Comparison of ENCODE assay signal across 8 cellular contexts in the genomic region with DNA sequence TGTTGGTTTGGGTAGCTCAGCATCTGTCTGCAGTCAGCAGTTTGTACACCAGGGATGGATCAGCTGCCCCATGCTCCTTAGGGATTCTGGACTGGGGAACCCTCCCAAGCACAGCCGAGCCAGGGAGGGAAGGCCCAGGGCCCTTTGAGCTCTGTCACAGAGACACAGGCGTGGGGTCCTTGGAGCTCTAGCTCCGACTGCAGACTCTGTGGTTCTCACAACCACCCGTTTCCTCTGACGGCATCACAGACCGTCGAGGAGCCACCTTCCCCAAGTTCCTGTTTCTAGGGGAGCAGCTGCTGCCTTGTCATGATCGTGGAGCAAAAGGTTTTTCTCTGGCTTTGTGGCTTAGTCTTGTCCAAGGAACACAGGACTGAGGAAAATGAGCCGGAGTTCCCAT.
DNase-seq lines count a peak whose midpoint lies in the region; ATAC-seq and TF ChIP-seq lines count a peak whose summit lies in the region.

A gene with protein sequence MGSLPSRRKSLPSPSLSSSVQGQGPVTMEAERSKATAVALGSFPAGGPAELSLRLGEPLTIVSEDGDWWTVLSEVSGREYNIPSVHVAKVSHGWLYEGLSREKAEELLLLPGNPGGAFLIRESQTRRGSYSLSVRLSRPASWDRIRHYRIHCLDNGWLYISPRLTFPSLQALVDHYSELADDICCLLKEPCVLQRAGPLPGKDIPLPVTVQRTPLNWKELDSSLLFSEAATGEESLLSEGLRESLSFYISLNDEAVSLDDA (minus strand): TSS at position 199 of the 400 bp plus-strand sequence. CDS start 4,861 bp downstream, outside the sequence.

- peak within 1 kb of the TSS; percentile 93 for H3K4me3 Mint-ChIP-seq in activated naive CD8-positive, alpha-beta T cell treated with anti-CD3 and anti-CD28 coated beads, Interleukin-2, amount 50 U/mL, for 24 hours

- H3K27ac Mint-ChIP-seq in activated naive CD8-positive, alpha-beta T cell treated with anti-CD3 and anti-CD28 coated beads, Interleukin-2, amount 50 U/mL, for 24 hours, result peak within 1 kb of the TSS; percentile 99

- H3K4me1 Mint-ChIP-seq in activated naive CD8-positive, alpha-beta T cell treated with anti-CD3 and anti-CD28 coated beads, Interleukin-2, amount 50 U/mL, for 24 hours, result peaks cover 43% of the 10 kb centered on the region

- no peak within 1 kb of the TSS for H3K4me3 ChIP-seq in GM12865 (ENCODE audit: low read depth, low read length)

- no peak for TF ChIP-seq CTCF in GM12865 (IDR thresholded peaks at IDR 0.05; ENCODE audit: insufficient read depth, low read depth, low read length, missing control alignments)

- H3K36me3 Mint-ChIP-seq in activated naive CD8-positive, alpha-beta T cell treated with anti-CD3 and anti-CD28 coated beads, Interleukin-2, amount 50 U/mL, for 24 hours (ENCODE audit: low read depth), result peaks cover 15% of the 10 kb centered on the region

- peak; percentile 75 for ATAC-seq in activated naive CD8-positive, alpha-beta T cell treated with anti-CD3 and anti-CD28 coated beads, Interleukin-2, amount 50 U/mL, for 24 hours
- no peak for ATAC-seq in HG02852 (IDR thresholded peaks at IDR 0.05; ENCODE audit: unreplicated experiment)

- no peaks in the 10 kb centered on the region for H3K27me3 Mint-ChIP-seq in activated naive CD8-positive, alpha-beta T cell treated with anti-CD3 and anti-CD28 coated beads, Interleukin-2, amount 50 U/mL, for 24 hours

- H3K9me3 Mint-ChIP-seq in activated naive CD8-positive, alpha-beta T cell treated with anti-CD3 and anti-CD28 coated beads, Interleukin-2, amount 50 U/mL, for 24 hours, result no peaks in the 10 kb centered on the region

- DNase-seq in GM12865 (ENCODE audit: low read depth), result peak; percentile 63
- DNase-seq in T-helper 22 cell (ENCODE audit: low read depth), result peak; percentile 59
- peak; percentile 68 for DNase-seq in activated naive CD8-positive, alpha-beta T cell treated with anti-CD3 and anti-CD28 coated beads, Interleukin-2, amount 50 U/mL, for 24 hours
- DNase-seq in stimulated activated CD4-positive, alpha-beta T cell treated with anti-CD3 and anti-CD28 coated beads, Interleukin-2, amount 100 ng/mL, for 24 hours, result peak; percentile 65 to 66
- DNase-seq in DMS114 treated with DMSO at 0.1 percent for 48 hours (lab: John Stamatoyannopoulos, UW; ENCODE audit: unreplicated experiment), result no peak
- DNase-seq in LoVo (ENCODE audit: low spot score), result no peak
- no peak for DNase-seq in cerebellar cortex (ENCODE audit: low spot score)

Comparison
In these comparisons a context has a peak if more than half of its experiments do, and no peak if none do; other contexts are left out.
1. DNase-seq: peak in GM12865 (single experiment), T-helper 22 cell (single experiment), activated naive CD8-positive, alpha-beta T cell treated with anti-CD3 and anti-CD28 coated beads, Interleukin-2, amount 50 U/mL, for 24 hours (single experiment) and stimulated activated CD4-positive, alpha-beta T cell treated with anti-CD3 and anti-CD28 coated beads, Interleukin-2, amount 100 ng/mL, for 24 hours (2 of 2); none in DMS114 treated with DMSO at 0.1 percent for 48 hours (single experiment), LoVo (single experiment) and cerebellar cortex (single experiment).